Comparison of ENCODE assay signal across 8 cellular contexts in genomic region chr2:8803658-8804379, GRCh38. TPM values are rescaled to one million over a fixed set of nuclear protein-coding genes. Genes with fewer than 3 reads are reported as not detected.
DNase-seq lines count a peak whose midpoint lies in the region; ATAC-seq and TF ChIP-seq lines count a peak whose summit lies in the region.

No MANE protein-coding gene starts in this region.

- H4K20me1 ChIP-seq in Karpas-422 (ENCODE audit: insufficient read depth, low read depth, low read length) = no peaks in the 10 kb centered on the region

- ATAC-seq in GM21786 (IDR thresholded peaks at IDR 0.05; ENCODE audit: unreplicated experiment) = peak; percentile 99
- ATAC-seq in activated T-cell treated with anti-CD3 and anti-CD28 coated beads, Interleukin-2, amount 50 U/mL, for 4 hours = peak; percentile 97
- ATAC-seq in right cardiac atrium = peak; percentile 47 to 70
- ATAC-seq in stimulated activated naive B cell treated with anti-CD40 and anti-IgM and Interleukin-4, amounts not matched to agents 10 μg/mL and 1 μg/mL and 100 μg/mL, for 72 hours (replicated peaks) = peak; percentile 84 to 88

- H3K4me3 ChIP-seq in Karpas-422 (ENCODE audit: low read length) = no peak overlapping the region
- H3K4me3 ChIP-seq in right cardiac atrium (ENCODE audit: low read length) = no peak overlapping the region
- H3K4me3 ChIP-seq in testis = no peak overlapping the region

- no peak overlapping the region for H3K4me2 ChIP-seq in Karpas-422 (ENCODE audit: low read depth, low read length, poor library complexity, severe bottlenecking)

- H3K4me3 Mint-ChIP-seq in activated T-cell treated with anti-CD3 and anti-CD28 coated beads, Interleukin-2, amount 50 U/mL, for 4 hours = no peak overlapping the region
- no peak overlapping the region for H3K4me3 Mint-ChIP-seq in stimulated activated naive B cell treated with anti-CD40 and anti-IgM and Interleukin-4, amounts not matched to agents 10 μg/mL and 1 μg/mL and 100 μg/mL, for 72 hours

- H3K27ac ChIP-seq in Karpas-422 (ENCODE audit: low read length) (no peak overlapping the region), right cardiac atrium (ENCODE audit: low read length) (no peak overlapping the region), testis (no peak overlapping the region)

- 77% methylated on average over 3 of the region's 3 CpGs for WGBS in right cardiac atrium
- WGBS in testis, 2 donors = 92% methylated on average over 3 of the region's 3 CpGs

- intact Hi-C loops in right cardiac atrium (cut with DNase I) = no loop called here
- intact Hi-C loops in testis (cut with DNase I; ENCODE audit: low total_unique reads) = no loop called here

- H3K9ac ChIP-seq in Karpas-422 (ENCODE audit: low read length) = no peak overlapping the region

- no peaks in the 10 kb centered on the region for H3K27me3 Mint-ChIP-seq in activated T-cell treated with anti-CD3 and anti-CD28 coated beads, Interleukin-2, amount 50 U/mL, for 4 hours (ENCODE audit: low read depth)
- H3K27me3 Mint-ChIP-seq in stimulated activated naive B cell treated with anti-CD40 and anti-IgM and Interleukin-4, amounts not matched to agents 10 μg/mL and 1 μg/mL and 100 μg/mL, for 72 hours = no peaks in the 10 kb centered on the region

- no peak for TF ChIP-seq CTCF in testis (IDR thresholded peaks at IDR 0.05)

- no peaks in the 10 kb centered on the region for H3K79me2 ChIP-seq in Karpas-422 (ENCODE audit: low read length)

- DNase-seq in NCI-H748 (lab: John Stamatoyannopoulos, UW; ENCODE audit: unreplicated experiment) = peak; percentile 35
- no peak for DNase-seq in NCI-H748 treated with DMSO at 0.1 percent for 48 hours (lab: John Stamatoyannopoulos, UW)
- peak; percentile 58 for DNase-seq in Karpas-422
- DNase-seq in activated T-cell treated with anti-CD3 and anti-CD28 coated beads, Interleukin-2, amount 50 U/mL, for 4 hours = no peak
- no peak for DNase-seq in right cardiac atrium
- peak; percentile 4 for DNase-seq in stimulated activated naive B cell treated with anti-CD40 and anti-IgM and Interleukin-4, amounts not matched to agents 10 μg/mL and 1 μg/mL and 100 μg/mL, for 72 hours
- no peak for DNase-seq in testis

- no peak overlapping the region for H2AFZ ChIP-seq in Karpas-422 (ENCODE audit: low read length)

- H3K4me1 ChIP-seq in Karpas-422 (ENCODE audit: low read length) (peaks cover 6% of the 10 kb centered on the region; the same call in 1 of the 2 replicates), right cardiac atrium (ENCODE audit: control insufficient read depth, insufficient read depth, low read length) (peaks cover 2% of the 10 kb centered on the region), testis (no peaks in the 10 kb centered on the region)

- H3K36me3 ChIP-seq in Karpas-422 (ENCODE audit: insufficient read depth, low read length) = peaks cover 8% of the 10 kb centered on the region; the same call in 1 of the 2 replicates
- no peaks in the 10 kb centered on the region for H3K36me3 ChIP-seq in testis (ENCODE audit: low read depth, missing control alignments)

- no peaks in the 10 kb centered on the region for H3K9me3 Mint-ChIP-seq in activated T-cell treated with anti-CD3 and anti-CD28 coated beads, Interleukin-2, amount 50 U/mL, for 4 hours
- H3K9me3 Mint-ChIP-seq in stimulated activated naive B cell treated with anti-CD40 and anti-IgM and Interleukin-4, amounts not matched to agents 10 μg/mL and 1 μg/mL and 100 μg/mL, for 72 hours = no peaks in the 10 kb centered on the region

- H3K9me3 ChIP-seq in Karpas-422 (ENCODE audit: low read length) = no peaks in the 10 kb centered on the region
- H3K9me3 ChIP-seq in right cardiac atrium (ENCODE audit: control insufficient read depth, low read length) = no peaks in the 10 kb centered on the region
- H3K9me3 ChIP-seq in testis = no peaks in the 10 kb centered on the region

- no peak overlapping the region for H3K27ac Mint-ChIP-seq in stimulated activated naive B cell treated with anti-CD40 and anti-IgM and Interleukin-4, amounts not matched to agents 10 μg/mL and 1 μg/mL and 100 μg/mL, for 72 hours

- no peak for TF ChIP-seq POLR2A in testis (IDR thresholded peaks at IDR 0.05)

- H3K27me3 ChIP-seq in Karpas-422 (ENCODE audit: low read length) = no peaks in the 10 kb centered on the region
- H3K27me3 ChIP-seq in right cardiac atrium (ENCODE audit: control insufficient read depth, insufficient read depth) = no peaks in the 10 kb centered on the region
- H3K27me3 ChIP-seq in testis = no peaks in the 10 kb centered on the region

- H3K36me3 Mint-ChIP-seq in activated T-cell treated with anti-CD3 and anti-CD28 coated beads, Interleukin-2, amount 50 U/mL, for 4 hours (ENCODE audit: insufficient read depth) = peaks cover 72% of the 10 kb centered on the region
- H3K36me3 Mint-ChIP-seq in stimulated activated naive B cell treated with anti-CD40 and anti-IgM and Interleukin-4, amounts not matched to agents 10 μg/mL and 1 μg/mL and 100 μg/mL, for 72 hours = peaks cover 46 to 59% of the 10 kb centered on the region in 2 donors

- H3K9me2 ChIP-seq in Karpas-422 (replicated peaks; ENCODE audit: insufficient read depth, low read length) = no peaks in the 10 kb centered on the region

- H3K4me1 Mint-ChIP-seq in activated T-cell treated with anti-CD3 and anti-CD28 coated beads, Interleukin-2, amount 50 U/mL, for 4 hours (ENCODE audit: low read depth) = peaks cover 15% of the 10 kb centered on the region
- peaks cover 0 to 2% of the 10 kb centered on the region in 2 donors for H3K4me1 Mint-ChIP-seq in stimulated activated naive B cell treated with anti-CD40 and anti-IgM and Interleukin-4, amounts not matched to agents 10 μg/mL and 1 μg/mL and 100 μg/mL, for 72 hours

RNA-seq across cellular contexts. Expression of gene KIDINS220, which starts 33.6 kb away (rescaled TPM):
- 21.2 and 26.8 TPM in 2 replicates for total RNA-seq in Karpas-422 (2014; rRNA removed; shearing (Covaris generic); ENCODE audit: low replicate concordance)
- total RNA-seq in activated T-cell treated with anti-CD3 and anti-CD28 coated beads, Interleukin-2, amount 50 U/mL, for 4 hours = 10 to 100 TPM; 23.2 to 29.6 (median 27.4) TPM
- total RNA-seq in right cardiac atrium (10 to 100 TPM; 34.5 to 39.6 (median 37.6) TPM), testis (10 to 100 TPM; 68.6 to 75.7 TPM)
- polyA plus RNA-seq in right cardiac atrium (17.3 TPM), testis (ENCODE audit: insufficient read depth, low read depth, low replicate concordance) (25.5 TPM)

Comparison
In these comparisons a context has a peak if more than half of its experiments do, and no peak if none do; other contexts are left out.
1. DNase-seq: peak in NCI-H748 (single experiment), Karpas-422 (single experiment) and stimulated activated naive B cell treated with anti-CD40 and anti-IgM and Interleukin-4, amounts not matched to agents 10 μg/mL and 1 μg/mL and 100 μg/mL, for 72 hours (single experiment); none in NCI-H748 treated with DMSO at 0.1 percent for 48 hours (single experiment), activated T-cell treated with anti-CD3 and anti-CD28 coated beads, Interleukin-2, amount 50 U/mL, for 4 hours (single experiment), right cardiac atrium (0 of 3) and testis (single experiment).
2. Peak in every context shown above with its lines, with median percentiles within 50 percentile points of each other: ATAC-seq.